1 cellular context compared by ENCODE assay signal in the genomic region with DNA sequence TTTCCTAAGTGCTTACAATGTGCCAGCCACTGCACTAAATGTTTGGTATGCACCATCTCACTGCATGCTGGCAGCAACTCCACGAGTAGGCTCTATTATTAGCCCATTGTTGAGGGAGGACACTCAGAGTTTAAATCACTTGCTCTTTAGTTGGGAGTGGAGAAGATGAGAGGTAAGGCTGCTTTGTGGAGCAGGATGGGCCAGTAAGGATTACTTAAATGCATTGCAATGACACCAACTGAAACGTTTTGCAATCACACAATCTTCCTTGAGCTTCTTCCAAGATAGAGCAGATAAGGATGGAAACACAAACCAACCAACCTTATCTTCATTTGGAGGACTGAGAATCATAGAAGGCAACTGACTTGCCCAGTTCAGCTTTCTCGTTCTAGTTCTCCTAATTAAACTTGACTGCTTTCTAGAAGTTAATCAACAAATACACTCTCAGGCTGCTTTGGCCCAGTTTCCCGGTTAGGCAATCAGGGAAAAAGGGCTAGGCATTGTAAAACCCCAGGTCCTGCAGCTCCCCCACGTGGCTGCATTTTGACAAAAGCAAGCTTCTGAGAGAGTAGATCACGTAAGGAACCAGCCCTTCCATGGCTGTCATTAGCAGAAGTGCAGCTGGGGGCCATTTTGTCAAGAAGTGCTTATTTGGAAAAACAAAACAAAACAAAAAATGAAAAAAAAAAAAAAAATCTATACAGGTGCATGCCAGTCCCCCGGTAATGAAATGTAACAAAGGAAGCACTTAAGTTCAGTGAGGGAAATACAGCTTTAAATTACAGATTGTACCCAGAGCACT.
TF ChIP-seq lines count a peak whose summit lies in the region.

No MANE protein-coding gene starts in this region.

TF ChIP-seq in K562, 482 proteins besides CTCF, POLR2A, EP300 and RAD21 (continued from another document):
- TF ChIP-seq JUND (IDR thresholded peaks at IDR 0.05; ENCODE audit: borderline replicate concordance, low read depth, low read length), result peak; percentile 46; the same call in 1 of the 2 replicates
- TF ChIP-seq JUND (tag; IDR thresholded peaks at IDR 0.05; ENCODE audit: borderline replicate concordance, low read depth, low read length), result no peak; the same call in 2 of the 3 replicates
- peak; percentile 83 for TF ChIP-seq SPI1 (IDR thresholded peaks at IDR 0.05; ENCODE audit: borderline replicate concordance, low read depth, low read length)
- TF ChIP-seq ZNF444 (CRISPR knock-in tag; IDR thresholded peaks at IDR 0.05), result no peak
- TF ChIP-seq ZNF766 (CRISPR knock-in tag; conservative IDR thresholded peaks at IDR 0.05), result peak; percentile 74; the same call in 1 of the 2 replicates
- no peak for TF ChIP-seq JUNB (CRISPR knock-in tag; conservative IDR thresholded peaks at IDR 0.05)
- TF ChIP-seq CEBPG (CRISPR knock-in tag; IDR thresholded peaks at IDR 0.05), result peak; percentile 86
- peak; percentile 91 to 94 for TF ChIP-seq CEBPG (tag; conservative IDR thresholded peaks at IDR 0.05 in 1 of 2, IDR thresholded peaks at IDR 0.05 in 1 of 2)
- peak; percentile 98 for TF ChIP-seq CEBPB (tag; IDR thresholded peaks at IDR 0.05)
- no peak for TF ChIP-seq SMARCC2 (IDR thresholded peaks at IDR 0.05; ENCODE audit: low read depth)
- TF ChIP-seq TRIM28 (IDR thresholded peaks at IDR 0.05), result no peak
- no peak for TF ChIP-seq MYC (IDR thresholded peaks at IDR 0.05; ENCODE audit: low read depth, low read length)
- TF ChIP-seq MYC (CRISPR knock-in tag; IDR thresholded peaks at IDR 0.05; ENCODE audit: borderline replicate concordance, low read depth), result no peak
